In genomic region chr9:136808075-136808780, GRCh38 we compare ENCODE assay signal across 8 cellular contexts. TPM values are rescaled to one million over a fixed set of nuclear protein-coding genes. Genes with fewer than 3 reads are reported as not detected.
DNase-seq lines count a peak whose midpoint lies in the region; ATAC-seq and TF ChIP-seq lines count a peak whose summit lies in the region.

No MANE protein-coding gene starts in this region.

- peak; percentile 18 for ATAC-seq in Right ventricle myocardium superior (ENCODE audit: poor library complexity)

- H3K27ac ChIP-seq in GM23248 = peak overlapping the region; percentile 47
- peak overlapping the region; percentile 82 to 95 for H3K27ac ChIP-seq in prostate gland

- H3K4me3 ChIP-seq in GM23248 (peak overlapping the region; percentile 87), NB4 (ENCODE audit: low read depth, low read length) (peak overlapping the region; percentile 67), prostate gland (peak overlapping the region; percentile 89 to 95)

- in situ Hi-C loops in GM23248 (cut with MboI) = no loop called here

- H3K36me3 ChIP-seq in GM23248 (ENCODE audit: low read depth) (0 out of 2 replicates have a peak, but pooled peaks cover 7% of the 10 kb centered on the region), prostate gland (no peaks in the 10 kb centered on the region)

- H3K9ac ChIP-seq in GM23248 = peak overlapping the region; percentile 93

- H3K9me3 ChIP-seq in GM23248 (ENCODE audit: low read depth) (no peaks in the 10 kb centered on the region), prostate gland (no peaks in the 10 kb centered on the region)

- no peaks in the 10 kb centered on the region for H3K27me3 ChIP-seq in GM23248 (replicated peaks; ENCODE audit: insufficient read depth)
- no peaks in the 10 kb centered on the region for H3K27me3 ChIP-seq in prostate gland (replicated peaks; ENCODE audit: insufficient read depth)

- H3K4me1 ChIP-seq in GM23248 (ENCODE audit: insufficient read depth) = peaks cover 12% of the 10 kb centered on the region; the same call in 1 of the 2 replicates
- peaks cover 15% of the 10 kb centered on the region for H3K4me1 ChIP-seq in prostate gland (replicated peaks)

- TF ChIP-seq CTCF in NB4 (IDR thresholded peaks at IDR 0.05; ENCODE audit: low read depth, low read length) (no peak), prostate gland (IDR thresholded peaks at IDR 0.05) (no peak)

- H3K4me2 ChIP-seq in GM23248 (ENCODE audit: unreplicated experiment) = peak overlapping the region; percentile 85

- H2AFZ ChIP-seq in GM23248 = peak overlapping the region; percentile 61

- peaks cover 53% of the 10 kb centered on the region for H3K79me2 ChIP-seq in GM23248 (ENCODE audit: insufficient read depth)

- no peaks in the 10 kb centered on the region for H4K20me1 ChIP-seq in GM23248 (ENCODE audit: insufficient read depth)

- no peaks in the 10 kb centered on the region for H3K9me2 ChIP-seq in GM23248 (ENCODE audit: insufficient read depth)

- intact Hi-C loops in Right ventricle myocardium superior (cut with DNase I) (no loop called here), prostate gland (cut with DNase I) (no loop called here)

- WGBS in GM23248 (ENCODE audit: low coverage in 1 of 2, low lambda C conversion rate in 2 of 2, missing lambda C conversion rate in 2 of 2), 2 experiments = 0 to 1% methylated on average over 48 to 71 of the region's 93 CpGs
- WGBS in prostate gland = under 1% methylated on average over 63 of the region's 93 CpGs

- TF ChIP-seq POLR2A in NB4 (IDR thresholded peaks at IDR 0.05; ENCODE audit: extremely low read depth, insufficient read length) (no peak), prostate gland (IDR thresholded peaks at IDR 0.05) (no peak)

- DNase-seq in ELR (ENCODE audit: low read depth) (peak; percentile 37), GM23248 (peak; percentile 57), NB4 (ENCODE audit: low read depth) (peak; percentile 39), Right ventricle myocardium superior (peak; percentile 60), prostate gland (ENCODE audit: low spot score) (no peak), NCI-H446 treated with DMSO at 0.1 percent for 48 hours (lab: John Stamatoyannopoulos, UW) (no peak), DMS153 treated with DMSO at 0.1 percent for 48 hours (lab: John Stamatoyannopoulos, UW; ENCODE audit: unreplicated experiment) (no peak)
- DNase-seq in activated effector memory CD4-positive, alpha-beta T cell treated with Interleukin-2 at 50 U/mL for 16 hours = peak; percentile 39

- peaks cover 7% of the 10 kb centered on the region; the same call in 1 of the 2 replicates for H3F3A ChIP-seq in GM23248 (ENCODE audit: insufficient read depth)

RNA-seq across cellular contexts. Expression of gene RABL6, which starts 0.5 kb away (rescaled TPM):
- 74.4 and 81.1 TPM in 2 replicates for total RNA-seq in GM23248 (2014; rRNA removed; shearing (Covaris generic))
- 21.6 and 22.0 TPM in 2 replicates for polyA plus RNA-seq in GM23248 (2016; fragmentation: Nextera tagmentation; extraction: Ambion mirVana)
- total RNA-seq in Right ventricle myocardium superior = 68.0 TPM
- total RNA-seq in prostate gland = 100 to 1,000 TPM in 1 of 2 donors, 10 to 100 TPM in 1; 76.6 to 124 TPM

RNA-seq across cellular contexts. Expression of gene CCDC183, which starts 12.1 kb away (rescaled TPM):
- 0.76 TPM in 1 of 2 replicates, not detected in the other for total RNA-seq in GM23248 (2014; rRNA removed; shearing (Covaris generic))
- polyA plus RNA-seq in GM23248 (2016; fragmentation: Nextera tagmentation; extraction: Ambion mirVana) = 0.39 and 1.5 TPM in 2 replicates
- total RNA-seq in Right ventricle myocardium superior = 1.5 TPM
- 10 to 100 TPM in 1 of 2 donors, 1 to 10 TPM in 1; 9.5 to 45.0 TPM for total RNA-seq in prostate gland

RNA-seq across cellular contexts. Expression of gene TMEM141, which starts 17.1 kb away (rescaled TPM):
- 51.3 and 51.7 TPM in 2 replicates for total RNA-seq in GM23248 (2014; rRNA removed; shearing (Covaris generic))
- 59.4 and 61.8 TPM in 2 replicates for polyA plus RNA-seq in GM23248 (2016; fragmentation: Nextera tagmentation; extraction: Ambion mirVana)
- 70.9 TPM for total RNA-seq in Right ventricle myocardium superior
- total RNA-seq in prostate gland = 100 to 1,000 TPM; 181 to 335 TPM

RNA-seq across cellular contexts. Expression of gene AJM1, which starts 34.0 kb away (rescaled TPM):
- total RNA-seq in GM23248 (2014; rRNA removed; shearing (Covaris generic)) = 0.89 and 1.4 TPM in 2 replicates
- 1.1 and 1.4 TPM in 2 replicates for polyA plus RNA-seq in GM23248 (2016; fragmentation: Nextera tagmentation; extraction: Ambion mirVana)
- 7.3 TPM for total RNA-seq in Right ventricle myocardium superior
- total RNA-seq in prostate gland = 10 to 100 TPM in 1 of 2 donors, 1 to 10 TPM in 1; 3.6 to 10.1 TPM

RNA-seq across cellular contexts. Expression of gene PHPT1, which starts 41.0 kb away (rescaled TPM):
- 71.1 and 84.6 TPM in 2 replicates for total RNA-seq in GM23248 (2014; rRNA removed; shearing (Covaris generic))
- polyA plus RNA-seq in GM23248 (2016; fragmentation: Nextera tagmentation; extraction: Ambion mirVana) = 295 and 302 TPM in 2 replicates
- total RNA-seq in Right ventricle myocardium superior (345 TPM), prostate gland (100 to 1,000 TPM; 139 to 212 TPM)

Comparison
In these comparisons a context has a peak if more than half of its experiments do, and no peak if none do; other contexts are left out.
1. DNase-seq: peak in ELR (single experiment), GM23248 (single experiment), NB4 (single experiment), activated effector memory CD4-positive, alpha-beta T cell treated with Interleukin-2 at 50 U/mL for 16 hours (single experiment) and Right ventricle myocardium superior (single experiment); none in prostate gland (single experiment), NCI-H446 treated with DMSO at 0.1 percent for 48 hours (single experiment) and DMS153 treated with DMSO at 0.1 percent for 48 hours (single experiment).
2. Peak in every context shown above with its lines, with median percentiles within 50 percentile points of each other: H3K4me3 ChIP-seq.